In the genomic region with DNA sequence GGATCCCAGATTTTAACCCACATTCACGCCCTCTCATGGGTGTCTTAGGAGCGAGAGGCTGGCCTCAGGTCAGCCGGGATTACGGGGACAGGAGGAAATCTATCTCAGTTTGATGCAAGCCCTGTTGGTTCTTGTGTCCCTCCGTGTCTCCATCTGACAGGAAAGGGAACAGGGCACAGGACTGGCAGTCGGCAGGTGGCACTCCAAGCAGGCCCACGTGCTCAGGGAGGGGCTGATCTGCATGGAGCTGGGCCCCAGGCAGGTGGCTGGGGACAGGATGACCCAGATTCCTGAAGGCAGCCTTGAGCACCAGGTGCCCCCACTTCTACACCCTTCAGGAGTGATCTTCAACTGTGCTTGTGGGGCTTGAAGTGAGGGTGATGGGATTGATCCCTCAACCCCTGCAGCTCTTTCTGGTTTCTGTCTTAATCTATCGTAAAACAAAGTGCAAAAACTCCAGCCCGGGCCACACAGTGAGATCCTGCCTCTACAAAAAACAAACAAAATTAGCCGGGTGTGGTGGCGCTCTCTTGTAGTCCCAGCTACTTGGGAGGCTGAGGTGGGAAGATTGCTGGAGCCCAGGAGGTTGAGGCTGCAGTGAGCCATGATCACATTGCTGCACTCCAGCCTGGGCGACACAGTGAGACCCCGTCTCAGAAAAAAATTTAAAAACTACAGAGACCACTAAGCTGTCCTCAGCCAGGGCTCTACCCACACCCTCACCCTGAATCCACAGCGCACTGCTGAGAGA, we compare ENCODE assay signal across 1 cellular context.
TF ChIP-seq lines count a peak whose summit lies in the region.

No MANE protein-coding gene starts in this region.

TF ChIP-seq in GM23338, 12 proteins besides CTCF, POLR2A, EP300 and RAD21 (continued from another document):
- TF ChIP-seq, protein P1, sequence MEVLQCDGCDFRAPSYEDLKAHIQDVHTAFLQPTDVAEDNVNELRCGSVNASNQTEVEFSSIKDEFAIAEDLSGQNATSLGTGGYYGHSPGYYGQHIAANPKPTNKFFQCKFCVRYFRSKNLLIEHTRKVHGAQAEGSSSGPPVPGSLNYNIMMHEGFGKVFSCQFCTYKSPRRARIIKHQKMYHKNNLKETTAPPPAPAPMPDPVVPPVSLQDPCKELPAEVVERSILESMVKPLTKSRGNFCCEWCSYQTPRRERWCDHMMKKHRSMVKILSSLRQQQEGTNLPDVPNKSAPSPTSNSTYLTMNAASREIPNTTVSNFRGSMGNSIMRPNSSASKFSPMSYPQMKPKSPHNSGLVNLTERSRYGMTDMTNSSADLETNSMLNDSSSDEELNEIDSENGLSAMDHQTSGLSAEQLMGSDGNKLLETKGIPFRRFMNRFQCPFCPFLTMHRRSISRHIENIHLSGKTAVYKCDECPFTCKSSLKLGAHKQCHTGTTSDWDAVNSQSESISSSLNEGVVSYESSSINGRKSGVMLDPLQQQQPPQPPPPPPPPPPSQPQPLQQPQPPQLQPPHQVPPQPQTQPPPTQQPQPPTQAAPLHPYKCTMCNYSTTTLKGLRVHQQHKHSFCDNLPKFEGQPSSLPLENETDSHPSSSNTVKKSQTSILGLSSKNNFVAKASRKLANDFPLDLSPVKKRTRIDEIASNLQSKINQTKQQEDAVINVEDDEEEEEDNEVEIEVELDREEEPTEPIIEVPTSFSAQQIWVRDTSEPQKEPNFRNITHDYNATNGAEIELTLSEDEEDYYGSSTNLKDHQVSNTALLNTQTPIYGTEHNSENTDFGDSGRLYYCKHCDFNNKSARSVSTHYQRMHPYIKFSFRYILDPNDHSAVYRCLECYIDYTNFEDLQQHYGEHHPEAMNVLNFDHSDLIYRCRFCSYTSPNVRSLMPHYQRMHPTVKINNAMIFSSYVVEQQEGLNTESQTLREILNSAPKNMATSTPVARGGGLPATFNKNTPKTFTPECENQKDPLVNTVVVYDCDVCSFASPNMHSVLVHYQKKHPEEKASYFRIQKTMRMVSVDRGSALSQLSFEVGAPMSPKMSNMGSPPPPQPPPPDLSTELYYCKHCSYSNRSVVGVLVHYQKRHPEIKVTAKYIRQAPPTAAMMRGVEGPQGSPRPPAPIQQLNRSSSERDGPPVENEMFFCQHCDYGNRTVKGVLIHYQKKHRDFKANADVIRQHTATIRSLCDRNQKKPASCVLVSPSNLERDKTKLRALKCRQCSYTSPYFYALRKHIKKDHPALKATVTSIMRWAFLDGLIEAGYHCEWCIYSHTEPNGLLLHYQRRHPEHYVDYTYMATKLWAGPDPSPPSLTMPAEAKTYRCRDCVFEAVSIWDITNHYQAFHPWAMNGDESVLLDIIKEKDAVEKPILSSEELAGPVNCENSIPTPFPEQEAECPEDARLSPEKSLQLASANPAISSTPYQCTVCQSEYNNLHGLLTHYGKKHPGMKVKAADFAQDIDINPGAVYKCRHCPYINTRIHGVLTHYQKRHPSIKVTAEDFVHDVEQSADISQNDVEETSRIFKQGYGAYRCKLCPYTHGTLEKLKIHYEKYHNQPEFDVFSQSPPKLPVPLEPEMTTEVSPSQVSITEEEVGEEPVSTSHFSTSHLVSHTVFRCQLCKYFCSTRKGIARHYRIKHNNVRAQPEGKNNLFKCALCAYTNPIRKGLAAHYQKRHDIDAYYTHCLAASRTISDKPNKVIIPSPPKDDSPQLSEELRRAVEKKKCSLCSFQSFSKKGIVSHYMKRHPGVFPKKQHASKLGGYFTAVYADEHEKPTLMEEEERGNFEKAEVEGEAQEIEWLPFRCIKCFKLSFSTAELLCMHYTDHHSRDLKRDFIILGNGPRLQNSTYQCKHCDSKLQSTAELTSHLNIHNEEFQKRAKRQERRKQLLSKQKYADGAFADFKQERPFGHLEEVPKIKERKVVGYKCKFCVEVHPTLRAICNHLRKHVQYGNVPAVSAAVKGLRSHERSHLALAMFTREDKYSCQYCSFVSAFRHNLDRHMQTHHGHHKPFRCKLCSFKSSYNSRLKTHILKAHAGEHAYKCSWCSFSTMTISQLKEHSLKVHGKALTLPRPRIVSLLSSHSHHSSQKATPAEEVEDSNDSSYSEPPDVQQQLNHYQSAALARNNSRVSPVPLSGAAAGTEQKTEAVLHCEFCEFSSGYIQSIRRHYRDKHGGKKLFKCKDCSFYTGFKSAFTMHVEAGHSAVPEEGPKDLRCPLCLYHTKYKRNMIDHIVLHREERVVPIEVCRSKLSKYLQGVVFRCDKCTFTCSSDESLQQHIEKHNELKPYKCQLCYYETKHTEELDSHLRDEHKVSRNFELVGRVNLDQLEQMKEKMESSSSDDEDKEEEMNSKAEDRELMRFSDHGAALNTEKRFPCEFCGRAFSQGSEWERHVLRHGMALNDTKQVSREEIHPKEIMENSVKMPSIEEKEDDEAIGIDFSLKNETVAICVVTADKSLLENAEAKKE (CRISPR knock-in tag; IDR thresholded peaks at IDR 0.05), result no peak
- TF ChIP-seq, protein P2, sequence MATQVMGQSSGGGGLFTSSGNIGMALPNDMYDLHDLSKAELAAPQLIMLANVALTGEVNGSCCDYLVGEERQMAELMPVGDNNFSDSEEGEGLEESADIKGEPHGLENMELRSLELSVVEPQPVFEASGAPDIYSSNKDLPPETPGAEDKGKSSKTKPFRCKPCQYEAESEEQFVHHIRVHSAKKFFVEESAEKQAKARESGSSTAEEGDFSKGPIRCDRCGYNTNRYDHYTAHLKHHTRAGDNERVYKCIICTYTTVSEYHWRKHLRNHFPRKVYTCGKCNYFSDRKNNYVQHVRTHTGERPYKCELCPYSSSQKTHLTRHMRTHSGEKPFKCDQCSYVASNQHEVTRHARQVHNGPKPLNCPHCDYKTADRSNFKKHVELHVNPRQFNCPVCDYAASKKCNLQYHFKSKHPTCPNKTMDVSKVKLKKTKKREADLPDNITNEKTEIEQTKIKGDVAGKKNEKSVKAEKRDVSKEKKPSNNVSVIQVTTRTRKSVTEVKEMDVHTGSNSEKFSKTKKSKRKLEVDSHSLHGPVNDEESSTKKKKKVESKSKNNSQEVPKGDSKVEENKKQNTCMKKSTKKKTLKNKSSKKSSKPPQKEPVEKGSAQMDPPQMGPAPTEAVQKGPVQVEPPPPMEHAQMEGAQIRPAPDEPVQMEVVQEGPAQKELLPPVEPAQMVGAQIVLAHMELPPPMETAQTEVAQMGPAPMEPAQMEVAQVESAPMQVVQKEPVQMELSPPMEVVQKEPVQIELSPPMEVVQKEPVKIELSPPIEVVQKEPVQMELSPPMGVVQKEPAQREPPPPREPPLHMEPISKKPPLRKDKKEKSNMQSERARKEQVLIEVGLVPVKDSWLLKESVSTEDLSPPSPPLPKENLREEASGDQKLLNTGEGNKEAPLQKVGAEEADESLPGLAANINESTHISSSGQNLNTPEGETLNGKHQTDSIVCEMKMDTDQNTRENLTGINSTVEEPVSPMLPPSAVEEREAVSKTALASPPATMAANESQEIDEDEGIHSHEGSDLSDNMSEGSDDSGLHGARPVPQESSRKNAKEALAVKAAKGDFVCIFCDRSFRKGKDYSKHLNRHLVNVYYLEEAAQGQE (IDR thresholded peaks at IDR 0.05; ENCODE audit: unreplicated experiment), result no peak
- TF ChIP-seq POLR2AphosphoS5 (IDR thresholded peaks at IDR 0.05; ENCODE audit: low read depth), result no peak
TF ChIP-seq in GM23338: peak in this region for 0.
